ENCODE assay signal across 18 cellular contexts in genomic region chr1:246372502-246372901, GRCh38.
DNase-seq lines count a peak whose midpoint lies in the region; ATAC-seq, FAIRE-seq and TF ChIP-seq lines count a peak whose summit lies in the region.
"Had no signal": no experiment of that assay in that cellular context is flagged by ENCODE, and none has a peak within 500 bp of the region (broad histone marks: within the 10 kb centered on the region; RNA-seq: fewer than 3 reads in every experiment).

No MANE protein-coding gene starts in this region.

- no TSS peak for BruUV-seq in HepG2 (replicated peaks; lab: Mats Ljungman, UMichigan)

- H3K27ac ChIP-seq in HepG2 (ENCODE audit: extremely low read length, insufficient read depth, low read length) (no peak overlapping the region), right lobe of liver (no peak overlapping the region), neural progenitor cell (no peak overlapping the region)

- H3K27ac Mint-ChIP-seq in neural progenitor cell = no peak overlapping the region
- H3K27ac Mint-ChIP-seq: B cell; CD4-positive, alpha-beta T cell had no signal

- H3K36me3 ChIP-seq in HepG2 (replicated peaks in 1 of 2; ENCODE audit: control insufficient read depth in 1 of 2, insufficient read depth in 2 of 2, low read length in 2 of 2) (no peaks in the 10 kb centered on the region), right lobe of liver (no peaks in the 10 kb centered on the region), neural progenitor cell (no peaks in the 10 kb centered on the region)

- WGBS in HepG2 (ENCODE audit: low lambda C conversion rate) = 98% methylated on average over 6 of the region's 6 CpGs
- WGBS in right lobe of liver (ENCODE audit: insufficient coverage, low coverage, low lambda C conversion rate, missing lambda C conversion rate) = 62% methylated on average over 5 of the region's 6 CpGs

- no peak for FAIRE-seq in HepG2 (lab: Jason Lieb, UNC)
- FAIRE-seq: GM12892, HTR-8/SVneo had no signal

- H3K79me2 ChIP-seq in HepG2 (ENCODE audit: insufficient read depth, low read length) (no peaks in the 10 kb centered on the region), neural progenitor cell (ENCODE audit: low read depth) (no peaks in the 10 kb centered on the region)

- H3K9me3 Mint-ChIP-seq in neural progenitor cell = no peaks in the 10 kb centered on the region
- H3K9me3 Mint-ChIP-seq: CD4-positive, alpha-beta T cell had no signal

- H4K20me1 ChIP-seq in HepG2 (ENCODE audit: insufficient read depth, low read length) (no peaks in the 10 kb centered on the region), neural progenitor cell (ENCODE audit: low read depth) (peaks cover 2% of the 10 kb centered on the region)

- no peaks in the 10 kb centered on the region for H3F3A ChIP-seq in neural progenitor cell (ENCODE audit: low read depth)

- ATAC-seq in HepG2 (no peak), right lobe of liver (no peak), HG03378 (IDR thresholded peaks at IDR 0.05; ENCODE audit: unreplicated experiment) (no peak)
- ATAC-seq: HCT116 had no signal

- TF ChIP-seq RAD21 in HepG2 (CRISPR knock-in tag; IDR thresholded peaks at IDR 0.05) = no peak

- no peak overlapping the region for H3K9ac ChIP-seq in HepG2 (ENCODE audit: insufficient read depth, low read depth, low read length)
- H3K9ac ChIP-seq in neural progenitor cell = no peak overlapping the region

- H3K4me1 ChIP-seq in HepG2 (ENCODE audit: insufficient read depth, low read length) (no peaks in the 10 kb centered on the region), right lobe of liver (no peaks in the 10 kb centered on the region), neural progenitor cell (peaks cover 5% of the 10 kb centered on the region)

- no peaks in the 10 kb centered on the region for H3K27me3 ChIP-seq in HepG2 (ENCODE audit: control insufficient read depth in 1 of 2, insufficient read depth in 2 of 2, low read length in 2 of 2)
- H3K27me3 ChIP-seq in right lobe of liver = no peaks in the 10 kb centered on the region
- no peaks in the 10 kb centered on the region for H3K27me3 ChIP-seq in neural progenitor cell

- TF ChIP-seq EP300 in HepG2 (IDR thresholded peaks at IDR 0.05; ENCODE audit: low read depth in 2 of 2, low read length in 2 of 2) (no peak), HepG2 (CRISPR knock-in tag; IDR thresholded peaks at IDR 0.05; ENCODE audit: borderline replicate concordance) (no peak)

- no peak overlapping the region for H3K4me3 Mint-ChIP-seq in neural progenitor cell
- H3K4me3 Mint-ChIP-seq: B cell; CD4-positive, alpha-beta T cell had no signal

- no peaks in the 10 kb centered on the region for H3K9me3 ChIP-seq in HepG2 (ENCODE audit: low read length)
- no peaks in the 10 kb centered on the region for H3K9me3 ChIP-seq in right lobe of liver
- H3K9me3 ChIP-seq in neural progenitor cell (ENCODE audit: low read depth) = no peaks in the 10 kb centered on the region

- H3K4me1 Mint-ChIP-seq in neural progenitor cell = peaks cover 2% of the 10 kb centered on the region

- no peak for TF ChIP-seq CTCF in HepG2 (CRISPR knock-in tag; IDR thresholded peaks at IDR 0.05)
- TF ChIP-seq CTCF in right lobe of liver (IDR thresholded peaks at IDR 0.05) = no peak
- no peak for TF ChIP-seq CTCF in fibroblast of villous mesenchyme (IDR thresholded peaks at IDR 0.05; ENCODE audit: insufficient read depth, low read depth, low read length)
- TF ChIP-seq CTCF in neural progenitor cell (IDR thresholded peaks at IDR 0.05) = no peak

- no peaks in the 10 kb centered on the region for H3K36me3 Mint-ChIP-seq in neural progenitor cell

- H3K4me3 ChIP-seq in HepG2 (replicated peaks in 1 of 3; ENCODE audit: insufficient read depth in 1 of 3, low read depth in 2 of 3, low read length in 3 of 3) = no peak overlapping the region
- no peak overlapping the region for H3K4me3 ChIP-seq in right lobe of liver
- no peak overlapping the region for H3K4me3 ChIP-seq in fibroblast of villous mesenchyme (ENCODE audit: low read depth, low read length)
- H3K4me3 ChIP-seq in neural progenitor cell = no peak overlapping the region

- H3K4me2 ChIP-seq in HepG2 (ENCODE audit: low read depth, low read length) (no peak overlapping the region), neural progenitor cell (no peak overlapping the region)

- no peak overlapping the region for H2AFZ ChIP-seq in HepG2 (ENCODE audit: low read length)
- no peak overlapping the region for H2AFZ ChIP-seq in neural progenitor cell (replicated peaks)

- DNase-seq in HepG2 (ENCODE audit: low spot score) = no peak
- no peak for DNase-seq in right lobe of liver
- peak; percentile 84 for DNase-seq in fibroblast of villous mesenchyme (ENCODE audit: low read depth)
- DNase-seq in neural progenitor cell (ENCODE audit: low spot score) = peak; percentile 9
- no peak for DNase-seq in NCI-H1694 (lab: John Stamatoyannopoulos, UW)
- no peak for DNase-seq in DMS53 treated with DMSO at 0.1 percent for 48 hours (lab: John Stamatoyannopoulos, UW; ENCODE audit: unreplicated experiment)
- DNase-seq: CD4-positive, alpha-beta T cell; DND-41; GDM1; NCI-H1092; NCI-H446; NCI-H748 treated with DMSO at 0.1 percent for 48 hours; SIG-M5 had no signal

- H3K27me3 Mint-ChIP-seq in neural progenitor cell (ENCODE audit: insufficient read depth, low read depth) = no peaks in the 10 kb centered on the region
- H3K27me3 Mint-ChIP-seq: B cell; CD4-positive, alpha-beta T cell had no signal

- POLR2A ChIA-PET in HepG2 (lab: Yijun Ruan, JAX) = no interaction called here

- CTCF ChIA-PET in HepG2 (lab: Yijun Ruan, JAX; ENCODE audit: low intra/inter-chr PET ratio, low total read pairs) = no interaction called here

- in situ Hi-C loops in HepG2 (cut with HindIII; ENCODE audit: extremely low pct_ligation_motif_present, low pct_unique_long_range_greater_than_20kb) = no loop called here

- intact Hi-C loops in HepG2 (cut with micrococcal nuclease; ENCODE audit: unreplicated experiment) = no loop called here
- intact Hi-C loops in right lobe of liver (cut with DNase I) = no loop called here

- TF ChIP-seq POLR2A in HepG2 (IDR thresholded peaks at IDR 0.05; ENCODE audit: insufficient read depth in 1 of 2, low read depth in 2 of 2, low read length in 2 of 2) (no peak), right lobe of liver (IDR thresholded peaks at IDR 0.05) (no peak)

TF ChIP-seq in HepG2, 621 proteins besides CTCF, POLR2A, EP300 and RAD21:
- TF ChIP-seq SCMH1 (CRISPR knock-in tag; IDR thresholded peaks at IDR 0.05; ENCODE audit: borderline replicate concordance) (no peak), NFIB (CRISPR knock-in tag; IDR thresholded peaks at IDR 0.05; ENCODE audit: borderline replicate concordance) (no peak), SMAD3 (CRISPR knock-in tag; IDR thresholded peaks at IDR 0.05) (no peak), ZSCAN31 (CRISPR knock-in tag; IDR thresholded peaks at IDR 0.05; ENCODE audit: low read depth) (no peak), TGIF2 (CRISPR knock-in tag; IDR thresholded peaks at IDR 0.05) (no peak), KDM2A (CRISPR knock-in tag; IDR thresholded peaks at IDR 0.05; ENCODE audit: borderline replicate concordance, low read depth) (no peak)
- TF ChIP-seq, protein P1, sequence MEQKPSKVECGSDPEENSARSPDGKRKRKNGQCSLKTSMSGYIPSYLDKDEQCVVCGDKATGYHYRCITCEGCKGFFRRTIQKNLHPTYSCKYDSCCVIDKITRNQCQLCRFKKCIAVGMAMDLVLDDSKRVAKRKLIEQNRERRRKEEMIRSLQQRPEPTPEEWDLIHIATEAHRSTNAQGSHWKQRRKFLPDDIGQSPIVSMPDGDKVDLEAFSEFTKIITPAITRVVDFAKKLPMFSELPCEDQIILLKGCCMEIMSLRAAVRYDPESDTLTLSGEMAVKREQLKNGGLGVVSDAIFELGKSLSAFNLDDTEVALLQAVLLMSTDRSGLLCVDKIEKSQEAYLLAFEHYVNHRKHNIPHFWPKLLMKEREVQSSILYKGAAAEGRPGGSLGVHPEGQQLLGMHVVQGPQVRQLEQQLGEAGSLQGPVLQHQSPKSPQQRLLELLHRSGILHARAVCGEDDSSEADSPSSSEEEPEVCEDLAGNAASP (CRISPR knock-in tag; IDR thresholded peaks at IDR 0.05; ENCODE audit: borderline replicate concordance) = peak; percentile 72; the same call in 1 of the 2 replicates

Comparison
In these comparisons a context has a peak if more than half of its experiments do, and no peak if none do; other contexts are left out.
1. DNase-seq: peak in fibroblast of villous mesenchyme (single experiment) and neural progenitor cell (single experiment); none in HepG2 (single experiment), right lobe of liver (0 of 3), NCI-H1694 (single experiment) and DMS53 treated with DMSO at 0.1 percent for 48 hours (single experiment).